In the genomic region with DNA sequence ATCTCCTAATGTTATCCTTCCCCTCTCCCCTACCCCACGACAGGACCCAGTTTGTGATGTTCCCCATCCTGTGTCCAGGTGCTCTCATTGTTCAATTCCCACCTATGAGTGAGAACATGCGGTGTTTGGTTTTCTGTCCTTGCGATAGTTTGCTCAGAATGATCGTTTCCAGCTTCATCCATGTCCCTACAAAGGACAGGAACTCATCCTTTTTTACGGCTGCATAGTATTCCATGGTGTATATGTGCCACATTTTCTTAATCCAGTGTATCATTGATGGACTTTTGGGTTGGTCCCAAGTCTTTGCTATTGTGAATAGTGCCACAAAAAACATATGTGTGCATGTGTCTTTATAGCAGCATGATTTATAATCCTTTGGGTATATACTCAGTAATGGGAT, we compare ENCODE assay signal across 4 cellular contexts. TPM values are rescaled to one million over a fixed set of nuclear protein-coding genes. Genes with fewer than 3 reads are reported as not detected.
"Had no signal": no experiment of that assay in that cellular context is flagged by ENCODE, and none has a peak within 500 bp of the region (broad histone marks: within the 10 kb centered on the region; RNA-seq: fewer than 3 reads in every experiment).

No MANE protein-coding gene starts in this region.

RNA-seq across cellular contexts. Expression of gene LRP2, which starts 54.0 kb away (rescaled TPM):
- total RNA-seq: tibial nerve, transverse colon, vagina had no signal
- polyA plus RNA-seq: urinary bladder had no signal
